Comparison of ENCODE assay signal across 7 cellular contexts in the genomic region with DNA sequence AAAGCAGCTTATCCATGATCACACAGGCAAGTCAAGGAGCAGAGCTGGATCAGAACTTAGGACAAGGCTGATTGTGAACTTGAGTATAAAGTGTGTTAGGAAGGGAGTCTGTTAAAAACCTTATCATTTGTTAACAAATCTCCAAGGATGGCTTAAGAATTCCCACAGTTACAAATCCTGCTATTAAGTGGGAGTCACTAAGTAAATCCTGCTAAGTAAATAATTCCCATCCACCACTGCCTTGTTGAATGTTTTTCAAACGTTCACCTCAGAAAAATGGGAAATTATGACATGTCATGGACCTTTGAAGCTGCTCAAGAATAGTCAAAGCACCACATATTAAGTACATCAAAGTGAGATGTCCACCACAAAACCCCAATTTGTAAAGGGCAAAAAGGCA.
"Had no signal": no experiment of that assay in that cellular context is flagged by ENCODE, and none has a peak within 500 bp of the region (broad histone marks: within the 10 kb centered on the region; RNA-seq: fewer than 3 reads in every experiment).

No MANE protein-coding gene starts in this region.

- DNase-seq: GDM1, GF-D8 had no signal

- ATAC-seq: GM12878 had no signal

- H3K4me3 ChIP-seq: GM12878 had no signal

- FAIRE-seq: G401.6, GM12878, GM12892, GM18507, GM19239 had no signal
